Comparison of ENCODE assay signal across 8 cellular contexts in the genomic region with DNA sequence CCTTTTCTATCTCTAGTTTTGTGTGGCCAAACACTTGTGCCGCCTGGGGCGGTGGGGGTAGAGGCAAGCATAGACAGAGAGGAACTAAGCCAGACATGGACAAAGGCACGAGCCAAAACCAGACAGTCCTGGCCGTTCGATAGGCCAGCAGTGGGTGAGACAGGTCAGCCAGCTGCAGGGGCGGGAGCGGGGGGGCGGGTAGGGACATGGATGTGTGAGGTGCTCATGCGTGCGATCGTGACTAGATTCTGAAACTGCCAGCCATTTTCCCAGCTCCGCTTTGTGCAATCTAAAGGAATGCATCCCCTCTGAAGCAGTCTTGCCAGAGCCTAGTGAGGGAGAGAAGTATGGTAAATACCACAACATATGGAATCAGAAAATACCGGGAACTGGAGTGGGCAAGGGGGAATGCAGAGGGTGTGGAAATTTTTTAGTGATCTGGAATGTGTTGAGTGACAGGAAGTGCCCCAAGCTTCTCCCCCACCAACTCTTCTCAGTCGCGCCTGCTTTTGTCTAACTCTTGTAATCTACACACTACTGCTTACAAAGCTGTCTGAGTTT.
DNase-seq lines count a peak whose midpoint lies in the region; ATAC-seq and TF ChIP-seq lines count a peak whose summit lies in the region.

No MANE protein-coding gene starts in this region.

- H3K9me3 ChIP-seq in naive thymus-derived CD4-positive, alpha-beta T cell (ENCODE audit: control insufficient read depth in 2 of 3, low read length in 3 of 3), result no peaks in the 10 kb centered on the region

- ATAC-seq in naive thymus-derived CD4-positive, alpha-beta T cell, result peak; percentile 67

- CTCF ChIA-PET in AG04449 (lab: Yijun Ruan, JAX), result interaction anchor here (0.6 to 6.7 kb wide), 5 partner anchors 13 to 107 kb away, joined by 3 to 65 read pairs (median 13); no protein-coding TSS in a partner anchor
- CTCF ChIA-PET in naive thymus-derived CD4-positive, alpha-beta T cell (lab: Charles Lee), result interaction anchor here (1.7 kb wide), 1 partner anchor 42 kb away, joined by 9 read pairs; no protein-coding TSS in a partner anchor

- H3K4me1 Mint-ChIP-seq in activated T-helper 2 cell treated with anti-CD3 and anti-CD28 coated beads, Interferon-gamma antibody, Interleukin-2, Interleukin-4, amounts not matched to agents 10 μg/mL and 5 μg/mL and 100 μg/mL, durations not matched to agents 14 hours and 24 hours and 36 hours (ENCODE audit: low read depth), result peaks cover 31% of the 10 kb centered on the region
- H3K4me1 Mint-ChIP-seq in naive thymus-derived CD4-positive, alpha-beta T cell, result peaks cover 23 to 64% (median 35%) of the 10 kb centered on the region in 7 donors

- H3K36me3 Mint-ChIP-seq in activated T-helper 2 cell treated with anti-CD3 and anti-CD28 coated beads, Interferon-gamma antibody, Interleukin-2, Interleukin-4, amounts not matched to agents 10 μg/mL and 5 μg/mL and 100 μg/mL, durations not matched to agents 14 hours and 24 hours and 36 hours (ENCODE audit: low read depth), result no peaks in the 10 kb centered on the region
- H3K36me3 Mint-ChIP-seq in naive thymus-derived CD4-positive, alpha-beta T cell, result peaks cover 0 to 2% (median 0%) of the 10 kb centered on the region in 5 donors

- DNase-seq in AG04449 (ENCODE audit: low read depth, low spot score) (peak; percentile 99), HL-60 (ENCODE audit: low read depth in 1 of 2, low spot score in 1 of 2) (peak; percentile 66 to 86), NOMO-1 treated with DMSO at 0.1 percent for 48 hours (lab: John Stamatoyannopoulos, UW; ENCODE audit: unreplicated experiment) (peak; percentile 65), fibroblast of pulmonary artery (ENCODE audit: low read depth) (peak; percentile 95), substantia nigra (lab: John Stamatoyannopoulos, UW) (peak; percentile 19 to 90 (median 71))
- DNase-seq in activated T-helper 2 cell treated with anti-CD3 and anti-CD28 coated beads, Interferon-gamma antibody, Interleukin-2, Interleukin-4, amounts not matched to agents 10 μg/mL and 5 μg/mL and 100 μg/mL, durations not matched to agents 14 hours and 24 hours and 36 hours (ENCODE audit: low spot score), result peak; percentile 13
- peak in 8 of 9 donors; percentile 4 to 40 (median 28) for DNase-seq in naive thymus-derived CD4-positive, alpha-beta T cell

- H3K4me3 ChIP-seq in AG04449 (ENCODE audit: low read depth, low read length), result peak overlapping the region; percentile 67
- H3K4me3 ChIP-seq in HL-60 (replicated peaks; ENCODE audit: insufficient read depth, low read length), result peak overlapping the region; percentile 40
- H3K4me3 ChIP-seq in fibroblast of pulmonary artery (replicated peaks; ENCODE audit: low read depth, low read length), result peak overlapping the region; percentile 72
- H3K4me3 ChIP-seq in naive thymus-derived CD4-positive, alpha-beta T cell (ENCODE audit: low read length), result peak overlapping the region; percentile 71

- TF ChIP-seq POLR2A in GM18526 (IDR thresholded peaks at IDR 0.05; ENCODE audit: extremely low read depth, insufficient read length), result peak; percentile 50

- peak overlapping the region; percentile 58 for H3K27ac Mint-ChIP-seq in activated T-helper 2 cell treated with anti-CD3 and anti-CD28 coated beads, Interferon-gamma antibody, Interleukin-2, Interleukin-4, amounts not matched to agents 10 μg/mL and 5 μg/mL and 100 μg/mL, durations not matched to agents 14 hours and 24 hours and 36 hours
- peak overlapping the region; percentile 38 to 98 (median 88) for H3K27ac Mint-ChIP-seq in naive thymus-derived CD4-positive, alpha-beta T cell

- H3K4me3 Mint-ChIP-seq in activated T-helper 2 cell treated with anti-CD3 and anti-CD28 coated beads, Interferon-gamma antibody, Interleukin-2, Interleukin-4, amounts not matched to agents 10 μg/mL and 5 μg/mL and 100 μg/mL, durations not matched to agents 14 hours and 24 hours and 36 hours (ENCODE audit: low read depth), result peak overlapping the region; percentile 86
- H3K4me3 Mint-ChIP-seq in naive thymus-derived CD4-positive, alpha-beta T cell, result peak overlapping the region; percentile 87 to 98 (median 94)

- H3K36me3 ChIP-seq in naive thymus-derived CD4-positive, alpha-beta T cell (ENCODE audit: control insufficient read depth in 2 of 3, insufficient read depth in 3 of 3, low read length in 3 of 3), result no peaks in the 10 kb centered on the region

- H3K27me3 Mint-ChIP-seq in activated T-helper 2 cell treated with anti-CD3 and anti-CD28 coated beads, Interferon-gamma antibody, Interleukin-2, Interleukin-4, amounts not matched to agents 10 μg/mL and 5 μg/mL and 100 μg/mL, durations not matched to agents 14 hours and 24 hours and 36 hours (ENCODE audit: low read depth), result peaks cover 6% of the 10 kb centered on the region
- H3K27me3 Mint-ChIP-seq in naive thymus-derived CD4-positive, alpha-beta T cell, result peaks cover 0 to 18% (median 0%) of the 10 kb centered on the region in 5 donors

- TF ChIP-seq CTCF in AG04449 (IDR thresholded peaks at IDR 0.05; ENCODE audit: insufficient read depth, low read length, missing control alignments), result no peak
- no peak for TF ChIP-seq CTCF in HL-60 (IDR thresholded peaks at IDR 0.05; ENCODE audit: insufficient read depth, low read length)
- no peak for TF ChIP-seq CTCF in fibroblast of pulmonary artery (IDR thresholded peaks at IDR 0.05; ENCODE audit: low read length, missing control alignments)

- H3K4me1 ChIP-seq in naive thymus-derived CD4-positive, alpha-beta T cell (ENCODE audit: control insufficient read depth in 2 of 2, insufficient read depth in 2 of 2, low read length in 2 of 2), result peaks cover 0 to 6% of the 10 kb centered on the region in 2 donors

- intact Hi-C loops in activated T-helper 2 cell treated with anti-CD3 and anti-CD28 coated beads, Interferon-gamma antibody, Interleukin-2, Interleukin-4, amounts not matched to agents 10 μg/mL and 5 μg/mL and 100 μg/mL, durations not matched to agents 14 hours and 24 hours and 36 hours (cut with micrococcal nuclease), result loop anchor here (5.0 kb wide), 1 partner anchor 113 kb away; a partner anchor contains a TSS
- intact Hi-C loops in naive thymus-derived CD4-positive, alpha-beta T cell (cut with micrococcal nuclease), result loop anchor here in 1 of 2 donors (1.0 to 5.0 kb wide), 3 partner anchors 42 to 208 kb away; no protein-coding TSS in a partner anchor

- H3K27ac ChIP-seq in HL-60 (replicated peaks), result peak overlapping the region; percentile 95
- peak overlapping the region; percentile 61 for H3K27ac ChIP-seq in naive thymus-derived CD4-positive, alpha-beta T cell (ENCODE audit: low read depth, low read length)
- peak overlapping the region; percentile 90 for H3K27ac ChIP-seq in substantia nigra (ENCODE audit: low read depth, low read length, poor library complexity, severe bottlenecking)

- POLR2A ChIA-PET in AG04449 (lab: Yijun Ruan, JAX), result interaction anchor here (0.6 to 3.8 kb wide), 15 partner anchors 8 to 1638 kb away, joined by 3 to 17 read pairs (median 4); a partner anchor contains a TSS
- POLR2A ChIA-PET in naive thymus-derived CD4-positive, alpha-beta T cell (lab: Charles Lee), result interaction anchor here (0.6 to 1.2 kb wide), 2 partner anchors 74 to 582 kb away, joined by 3 read pairs; a partner anchor contains a TSS

- H3K9me3 Mint-ChIP-seq in activated T-helper 2 cell treated with anti-CD3 and anti-CD28 coated beads, Interferon-gamma antibody, Interleukin-2, Interleukin-4, amounts not matched to agents 10 μg/mL and 5 μg/mL and 100 μg/mL, durations not matched to agents 14 hours and 24 hours and 36 hours, result no peaks in the 10 kb centered on the region
- peaks cover 0 to 3% (median 0%) of the 10 kb centered on the region in 11 donors for H3K9me3 Mint-ChIP-seq in naive thymus-derived CD4-positive, alpha-beta T cell

- no peaks in the 10 kb centered on the region for H3K27me3 ChIP-seq in HL-60 (ENCODE audit: insufficient read depth, poor library complexity, severe bottlenecking)
- H3K27me3 ChIP-seq in naive thymus-derived CD4-positive, alpha-beta T cell (ENCODE audit: control insufficient read depth in 2 of 2, insufficient read depth in 2 of 2, low read length in 2 of 2), result no peaks in the 10 kb centered on the region

Comparison
In these comparisons a context has a peak if more than half of its experiments do, and no peak if none do; other contexts are left out.
1. Peak in every context shown above with its lines: DNase-seq, ATAC-seq, H3K4me3 ChIP-seq and H3K27ac ChIP-seq.
2. DNase-seq: peak in every context shown above with its lines; median percentile 99 in AG04449; 95 in fibroblast of pulmonary artery; 76 in HL-60; 71 in substantia nigra; 65 in NOMO-1 treated with DMSO at 0.1 percent for 48 hours; 28 in naive thymus-derived CD4-positive, alpha-beta T cell; 13 in activated T-helper 2 cell treated with anti-CD3 and anti-CD28 coated beads, Interferon-gamma antibody, Interleukin-2, Interleukin-4, amounts not matched to agents 10 μg/mL and 5 μg/mL and 100 μg/mL, durations not matched to agents 14 hours and 24 hours and 36 hours.